ENCODE assay signal across 18 cellular contexts in genomic region chr4:152115121-152115520, GRCh38.
DNase-seq lines count a peak whose midpoint lies in the region; ATAC-seq lines count a peak whose summit lies in the region.
"Had no signal": no experiment of that assay in that cellular context is flagged by ENCODE, and none has a peak within 500 bp of the region (broad histone marks: within the 10 kb centered on the region; RNA-seq: fewer than 3 reads in every experiment).

No MANE protein-coding gene starts in this region.

- in situ Hi-C loops in ACHN (cut with HindIII; ENCODE audit: low pct_ligation_motif_present, low pct_unique_long_range_greater_than_20kb, low sequenced_read_pairs), result no loop called here

- POLR2A ChIA-PET in CD8-positive, alpha-beta memory T cell (lab: Charles Lee), result interaction anchor here (2.6 kb wide), 1 partner anchor 14 kb away, joined by 10 read pairs; no protein-coding TSS in a partner anchor
- POLR2A ChIA-PET in activated naive CD8-positive, alpha-beta T cell treated with anti-CD3 and anti-CD28 coated beads, Interleukin-2, amount 10 ng/mL, durations not matched to agents 7 days and 5 days (lab: Charles Lee), result interaction anchor here (1.2 to 1.4 kb wide), 2 partner anchors 14 to 24 kb away, joined by 3 to 6 read pairs; no protein-coding TSS in a partner anchor

- intact Hi-C loops in activated naive CD4-positive, alpha-beta T cell treated with anti-CD3 and anti-CD28 coated beads for 36 hours (cut with micrococcal nuclease), result loop anchor here (1.0 to 2.0 kb wide), 2 partner anchors 14 to 68 kb away; no protein-coding TSS in a partner anchor

- H3K27ac Mint-ChIP-seq in activated naive CD4-positive, alpha-beta T cell treated with anti-CD3 and anti-CD28 coated beads for 36 hours, result peak overlapping the region; percentile 27
- H3K27ac Mint-ChIP-seq in CD8-positive, alpha-beta memory T cell, result peak overlapping the region; percentile 86 to 100 (median 95)
- H3K27ac Mint-ChIP-seq in activated naive CD8-positive, alpha-beta T cell treated with anti-CD3 and anti-CD28 coated beads, Interleukin-2, amount 10 ng/mL, durations not matched to agents 7 days and 5 days, result peak overlapping the region; percentile 93
- H3K27ac Mint-ChIP-seq in stimulated activated effector memory CD8-positive, alpha-beta T cell treated with anti-CD3 and anti-CD28 coated beads, Interleukin-12 subunit alpha, Interleukin-12 subunit beta, amount 100 ng/mL, for 72 hours, result peak overlapping the region; percentile 94
- H3K27ac Mint-ChIP-seq: mesothelial cell of epicardium had no signal

- no peaks in the 10 kb centered on the region for H3K27me3 Mint-ChIP-seq in activated naive CD4-positive, alpha-beta T cell treated with anti-CD3 and anti-CD28 coated beads for 36 hours (ENCODE audit: low read depth)
- H3K27me3 Mint-ChIP-seq in CD8-positive, alpha-beta memory T cell, result no peaks in the 10 kb centered on the region
- no peaks in the 10 kb centered on the region for H3K27me3 Mint-ChIP-seq in activated naive CD8-positive, alpha-beta T cell treated with anti-CD3 and anti-CD28 coated beads, Interleukin-2, amount 10 ng/mL, durations not matched to agents 7 days and 5 days

- no peaks in the 10 kb centered on the region for H3K9me3 ChIP-seq in CD8-positive, alpha-beta memory T cell (ENCODE audit: low read length)
- H3K9me3 ChIP-seq: HAP-1, left lung, sigmoid colon had no signal

- H3K4me1 Mint-ChIP-seq in activated naive CD4-positive, alpha-beta T cell treated with anti-CD3 and anti-CD28 coated beads for 36 hours (ENCODE audit: low read depth), result peaks cover 62% of the 10 kb centered on the region
- peaks cover 62 to 77% (median 70%) of the 10 kb centered on the region in 3 donors for H3K4me1 Mint-ChIP-seq in CD8-positive, alpha-beta memory T cell
- H3K4me1 Mint-ChIP-seq in activated naive CD8-positive, alpha-beta T cell treated with anti-CD3 and anti-CD28 coated beads, Interleukin-2, amount 10 ng/mL, durations not matched to agents 7 days and 5 days, result peaks cover 31% of the 10 kb centered on the region
- peaks cover 51% of the 10 kb centered on the region for H3K4me1 Mint-ChIP-seq in stimulated activated effector memory CD8-positive, alpha-beta T cell treated with anti-CD3 and anti-CD28 coated beads, Interleukin-12 subunit alpha, Interleukin-12 subunit beta, amount 100 ng/mL, for 72 hours

- no peaks in the 10 kb centered on the region for H3K36me3 ChIP-seq in CD8-positive, alpha-beta memory T cell (ENCODE audit: insufficient read depth, low read length)
- H3K36me3 ChIP-seq: HAP-1, left lung, sigmoid colon had no signal

- no peaks in the 10 kb centered on the region for H3K36me3 Mint-ChIP-seq in activated naive CD4-positive, alpha-beta T cell treated with anti-CD3 and anti-CD28 coated beads for 36 hours (ENCODE audit: low read depth)
- H3K36me3 Mint-ChIP-seq in CD8-positive, alpha-beta memory T cell, result no peaks in the 10 kb centered on the region
- H3K36me3 Mint-ChIP-seq in activated naive CD8-positive, alpha-beta T cell treated with anti-CD3 and anti-CD28 coated beads, Interleukin-2, amount 10 ng/mL, durations not matched to agents 7 days and 5 days, result peaks cover 14% of the 10 kb centered on the region
- no peaks in the 10 kb centered on the region for H3K36me3 Mint-ChIP-seq in stimulated activated effector memory CD8-positive, alpha-beta T cell treated with anti-CD3 and anti-CD28 coated beads, Interleukin-12 subunit alpha, Interleukin-12 subunit beta, amount 100 ng/mL, for 72 hours
- H3K36me3 Mint-ChIP-seq: mesothelial cell of epicardium had no signal

- CTCF ChIA-PET in activated naive CD4-positive, alpha-beta T cell treated with anti-CD3 and anti-CD28 coated beads for 36 hours (lab: Charles Lee), result no interaction called here
- CTCF ChIA-PET in CD8-positive, alpha-beta memory T cell (lab: Charles Lee), result interaction anchor here (1.0 kb wide), 1 partner anchor 13 kb away, joined by 3 read pairs; no protein-coding TSS in a partner anchor

- no peak for DNase-seq in activated naive CD4-positive, alpha-beta T cell treated with anti-CD3 and anti-CD28 coated beads for 36 hours
- no peak for DNase-seq in activated naive CD4-positive, alpha-beta T cell treated with Interleukin-2 at 50 U/mL for 16 hours
- DNase-seq in CD8-positive, alpha-beta memory T cell, result no peak
- no peak for DNase-seq in activated naive CD8-positive, alpha-beta T cell treated with anti-CD3 and anti-CD28 coated beads, Interleukin-2, amount 10 ng/mL, durations not matched to agents 7 days and 5 days
- peak in 1 of 2 donors; percentile 34 for DNase-seq in stimulated activated effector memory CD8-positive, alpha-beta T cell treated with anti-CD3 and anti-CD28 coated beads, Interleukin-12 subunit alpha, Interleukin-12 subunit beta, amount 100 ng/mL, for 72 hours (ENCODE audit: low spot score in 2 of 2)
- no peak for DNase-seq in ACHN
- no peak for DNase-seq in NCI-H524 (lab: John Stamatoyannopoulos, UW)
- no peak for DNase-seq in SW 1271 (lab: John Stamatoyannopoulos, UW)
- DNase-seq: cortex of kidney, IMR-90, left lung, NCI-H2081 treated with DMSO at 0.1 percent for 48 hours, NCI-H510A, SIG-M5, sigmoid colon had no signal

- peak overlapping the region; percentile 68 for H3K4me3 ChIP-seq in CD8-positive, alpha-beta memory T cell (ENCODE audit: low read length)
- H3K4me3 ChIP-seq: HAP-1, left lung, sigmoid colon had no signal

- no peaks in the 10 kb centered on the region for H3K9me3 Mint-ChIP-seq in activated naive CD4-positive, alpha-beta T cell treated with anti-CD3 and anti-CD28 coated beads for 36 hours
- H3K9me3 Mint-ChIP-seq in CD8-positive, alpha-beta memory T cell, result no peaks in the 10 kb centered on the region
- peaks cover 9% of the 10 kb centered on the region for H3K9me3 Mint-ChIP-seq in activated naive CD8-positive, alpha-beta T cell treated with anti-CD3 and anti-CD28 coated beads, Interleukin-2, amount 10 ng/mL, durations not matched to agents 7 days and 5 days
- H3K9me3 Mint-ChIP-seq in stimulated activated effector memory CD8-positive, alpha-beta T cell treated with anti-CD3 and anti-CD28 coated beads, Interleukin-12 subunit alpha, Interleukin-12 subunit beta, amount 100 ng/mL, for 72 hours, result peaks cover 12% of the 10 kb centered on the region
- H3K9me3 Mint-ChIP-seq: mesothelial cell of epicardium had no signal

- H3K4me1 ChIP-seq in CD8-positive, alpha-beta memory T cell (ENCODE audit: insufficient read depth, low read length), result peaks cover 59% of the 10 kb centered on the region
- H3K4me1 ChIP-seq: HAP-1, left lung had no signal

- H3K27me3 ChIP-seq in CD8-positive, alpha-beta memory T cell (ENCODE audit: insufficient read depth, low read length, poor library complexity, severe bottlenecking), result no peaks in the 10 kb centered on the region
- H3K27me3 ChIP-seq: left lung, sigmoid colon had no signal

- ATAC-seq in activated naive CD8-positive, alpha-beta T cell treated with anti-CD3 and anti-CD28 coated beads, Interleukin-2, amount 10 ng/mL, durations not matched to agents 7 days and 5 days (ENCODE audit: low read depth), result no peak
- no peak for ATAC-seq in stimulated activated effector memory CD8-positive, alpha-beta T cell treated with anti-CD3 and anti-CD28 coated beads, Interleukin-12 subunit alpha, Interleukin-12 subunit beta, amount 100 ng/mL, for 72 hours
- ATAC-seq: left lung, Panc1 had no signal

- H3K27ac ChIP-seq in CD8-positive, alpha-beta memory T cell (ENCODE audit: low read depth, low read length), result no peak overlapping the region
- H3K27ac ChIP-seq: sigmoid colon had no signal

- no peak overlapping the region for H3K4me3 Mint-ChIP-seq in activated naive CD4-positive, alpha-beta T cell treated with anti-CD3 and anti-CD28 coated beads for 36 hours
- peak overlapping the region in 5 of 7 donors; percentile 21 to 84 (median 77) for H3K4me3 Mint-ChIP-seq in CD8-positive, alpha-beta memory T cell
- H3K4me3 Mint-ChIP-seq in activated naive CD8-positive, alpha-beta T cell treated with anti-CD3 and anti-CD28 coated beads, Interleukin-2, amount 10 ng/mL, durations not matched to agents 7 days and 5 days, result no peak overlapping the region
- H3K4me3 Mint-ChIP-seq in stimulated activated effector memory CD8-positive, alpha-beta T cell treated with anti-CD3 and anti-CD28 coated beads, Interleukin-12 subunit alpha, Interleukin-12 subunit beta, amount 100 ng/mL, for 72 hours, result peak overlapping the region; percentile 64
- H3K4me3 Mint-ChIP-seq: mesothelial cell of epicardium had no signal

Comparison
In these comparisons a context has a peak if more than half of its experiments do, and no peak if none do; other contexts are left out.
1. H3K27ac Mint-ChIP-seq: peak in every context shown above with its lines; median percentile 95 in CD8-positive, alpha-beta memory T cell; 94 in stimulated activated effector memory CD8-positive, alpha-beta T cell treated with anti-CD3 and anti-CD28 coated beads, Interleukin-12 subunit alpha, Interleukin-12 subunit beta, amount 100 ng/mL, for 72 hours; 93 in activated naive CD8-positive, alpha-beta T cell treated with anti-CD3 and anti-CD28 coated beads, Interleukin-2, amount 10 ng/mL, durations not matched to agents 7 days and 5 days; 27 in activated naive CD4-positive, alpha-beta T cell treated with anti-CD3 and anti-CD28 coated beads for 36 hours.
2. H3K4me3 Mint-ChIP-seq: peak in CD8-positive, alpha-beta memory T cell (5 of 7) and stimulated activated effector memory CD8-positive, alpha-beta T cell treated with anti-CD3 and anti-CD28 coated beads, Interleukin-12 subunit alpha, Interleukin-12 subunit beta, amount 100 ng/mL, for 72 hours (single experiment); none in activated naive CD4-positive, alpha-beta T cell treated with anti-CD3 and anti-CD28 coated beads for 36 hours (single experiment) and activated naive CD8-positive, alpha-beta T cell treated with anti-CD3 and anti-CD28 coated beads, Interleukin-2, amount 10 ng/mL, durations not matched to agents 7 days and 5 days (single experiment).